1 cellular context compared by ENCODE assay signal in the genomic region with DNA sequence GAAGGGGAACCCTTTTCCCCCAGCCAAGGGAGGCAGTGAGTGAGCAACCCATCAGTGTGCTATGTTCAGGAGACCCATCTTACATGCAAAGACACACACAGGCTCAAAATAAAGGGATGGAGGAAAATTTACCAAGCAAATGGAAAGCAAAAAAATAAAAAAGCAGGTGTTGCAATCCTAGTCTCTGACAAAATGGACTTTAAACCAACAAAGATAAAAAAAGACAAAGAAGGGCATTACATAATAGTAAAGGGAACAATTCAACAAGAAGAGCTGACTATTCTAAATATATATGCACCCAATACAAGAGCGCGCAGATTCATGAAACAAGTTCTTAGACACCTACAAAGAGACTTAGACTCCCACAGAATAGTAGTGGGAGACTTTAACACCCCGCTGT. TPM values are rescaled to one million over a fixed set of nuclear protein-coding genes. Genes with fewer than 3 reads are reported as not detected.
"Had no signal": no experiment of that assay in that cellular context is flagged by ENCODE, and none has a peak within 500 bp of the region (broad histone marks: within the 10 kb centered on the region; RNA-seq: fewer than 3 reads in every experiment).

No MANE protein-coding gene starts in this region.

RNA-seq across cellular contexts. Expression of a gene that starts 47.9 kb away (rescaled TPM):
- total RNA-seq: foreskin keratinocyte had no signal
- polyA plus RNA-seq: foreskin keratinocyte had no signal
